ENCODE assay signal across 8 cellular contexts in genomic region chr2:43221660-43222471, GRCh38.
DNase-seq lines count a peak whose midpoint lies in the region; ATAC-seq and TF ChIP-seq lines count a peak whose summit lies in the region.

No MANE protein-coding gene starts in this region.

- ATAC-seq in GM18517 (IDR thresholded peaks at IDR 0.05; ENCODE audit: unreplicated experiment) = no peak

- H3K36me3 ChIP-seq in HEK293 (ENCODE audit: control insufficient read depth in 2 of 2, insufficient read depth in 1 of 2, low read length in 2 of 2) (peaks cover 3 to 34% of the 10 kb centered on the region in 2 experiments; a peak in 1 of 3 replicates), muscle layer of colon (ENCODE audit: insufficient read depth, low read length) (peaks cover 21% of the 10 kb centered on the region), stomach smooth muscle (ENCODE audit: control insufficient read depth in 2 of 2, insufficient read depth in 2 of 2, low read length in 2 of 2) (peaks cover 7 to 11% of the 10 kb centered on the region in 2 donors)

- H3K4me1 ChIP-seq in HEK293 (ENCODE audit: control insufficient read depth, insufficient read depth, low read length) (peaks cover 27% of the 10 kb centered on the region), muscle layer of colon (ENCODE audit: insufficient read depth, low read length) (peaks cover 55% of the 10 kb centered on the region), stomach smooth muscle (ENCODE audit: control insufficient read depth, insufficient read depth, low read length) (peaks cover 57% of the 10 kb centered on the region)

- H3K27me3 ChIP-seq in muscle layer of colon (ENCODE audit: control insufficient read depth in 1 of 2, insufficient read depth in 2 of 2, low read length in 2 of 2) = no peaks in the 10 kb centered on the region
- H3K27me3 ChIP-seq in stomach smooth muscle (ENCODE audit: control insufficient read depth in 1 of 2, insufficient read depth in 2 of 2, low read length in 2 of 2) = no peaks in the 10 kb centered on the region

- H3K9ac ChIP-seq in muscle layer of colon (ENCODE audit: low read length) (peak overlapping the region; percentile 99), stomach smooth muscle (ENCODE audit: low read length in 2 of 2) (peak overlapping the region; percentile 80 to 87)

- no peaks in the 10 kb centered on the region for H3K9me3 ChIP-seq in HEK293 (ENCODE audit: control insufficient read depth, insufficient read depth, low read depth, low read length)
- H3K9me3 ChIP-seq in muscle layer of colon (ENCODE audit: low read length) = no peaks in the 10 kb centered on the region
- no peaks in the 10 kb centered on the region for H3K9me3 ChIP-seq in stomach smooth muscle (ENCODE audit: control insufficient read depth in 2 of 2, low read length in 2 of 2)

- H3K4me3 ChIP-seq in HEK293 (ENCODE audit: low read depth, low read length) = no peak overlapping the region
- peak overlapping the region; percentile 89 to 94 for H3K4me3 ChIP-seq in muscle layer of colon (ENCODE audit: low read depth in 1 of 2, low read length in 2 of 2)
- H3K4me3 ChIP-seq in stomach smooth muscle (ENCODE audit: low read length in 2 of 2) = peak overlapping the region; percentile 69 to 95

- DNase-seq in AG20443 (ENCODE audit: low spot score) (peak; percentile 84), OCI-M2 (lab: John Stamatoyannopoulos, UW; ENCODE audit: unreplicated experiment) (peak; percentile 60), fibroblast of gingiva (ENCODE audit: low read depth) (peak; percentile 95)
- peak; percentile 39 for DNase-seq in activated T-helper 9 cell treated with anti-CD3 and anti-CD28 coated beads, Interleukin-2, amount 50 U/mL, for 16 hours (ENCODE audit: low read depth)

- POLR2A ChIA-PET in HEK293 (lab: Yijun Ruan, JAX) = interaction anchor here (1.0 to 2.4 kb wide), 7 partner anchors 42 to 411 kb away, joined by 3 to 10 read pairs (median 5); no protein-coding TSS in a partner anchor

- no peak for TF ChIP-seq CTCF in HEK293 (tag by site-specific recombination; IDR thresholded peaks at IDR 0.05)

- CTCF ChIA-PET in HEK293 (lab: Yijun Ruan, JAX) = interaction anchor here (0.5 to 5.3 kb wide), 7 partner anchors 11 to 383 kb away, joined by 3 to 21 read pairs (median 4); no protein-coding TSS in a partner anchor

- peak overlapping the region; percentile 92 for H3K27ac ChIP-seq in HEK293 (ENCODE audit: extremely low read depth, low read depth, low read length)
- H3K27ac ChIP-seq in muscle layer of colon (ENCODE audit: low read depth, low read length) = peak overlapping the region; percentile 100
- H3K27ac ChIP-seq in stomach smooth muscle (ENCODE audit: low read length) = peak overlapping the region; percentile 95

TF ChIP-seq in HEK293, 187 proteins besides CTCF, POLR2A, EP300 and RAD21 (continues in another document):
- TF ChIP-seq ZNF16 (tag by site-specific recombination; IDR thresholded peaks at IDR 0.05; ENCODE audit: low read depth) = no peak
- TF ChIP-seq ZNF335 (tag by site-specific recombination; conservative IDR thresholded peaks at IDR 0.05) = peak; percentile 22; the same call in 1 of the 2 replicates
- TF ChIP-seq BCL11A (tag by site-specific recombination; IDR thresholded peaks at IDR 0.05; ENCODE audit: low read depth) = 0 out of 2 replicates have a peak, but pooled peaks have one; percentile 23
- TF ChIP-seq ZSCAN23 (tag by site-specific recombination; IDR thresholded peaks at IDR 0.05) = no peak
- no peak for TF ChIP-seq PRDM4 (tag by site-specific recombination; IDR thresholded peaks at IDR 0.05)
- TF ChIP-seq ZNF433 (tag by site-specific recombination; IDR thresholded peaks at IDR 0.05; ENCODE audit: low read depth) = no peak
- TF ChIP-seq ZNF747 (tag by site-specific recombination; IDR thresholded peaks at IDR 0.05) = no peak
- TF ChIP-seq KLF1 (tag by site-specific recombination; IDR thresholded peaks at IDR 0.05) = peak; percentile 74
- no peak for TF ChIP-seq ZSCAN5A (tag by site-specific recombination; IDR thresholded peaks at IDR 0.05)
- TF ChIP-seq ZNF416 (tag by site-specific recombination; IDR thresholded peaks at IDR 0.05) = no peak
- peak; percentile 87 for TF ChIP-seq GLIS1 (tag by site-specific recombination; IDR thresholded peaks at IDR 0.05)
- TF ChIP-seq ZNF274 (IDR thresholded peaks at IDR 0.05; ENCODE audit: low read length) = no peak
- no peak for TF ChIP-seq ZNF274 (tag by site-specific recombination; IDR thresholded peaks at IDR 0.05; ENCODE audit: borderline replicate concordance)
- no peak for TF ChIP-seq ZNF514 (tag by site-specific recombination; IDR thresholded peaks at IDR 0.05)
- TF ChIP-seq ZNF600 (tag by site-specific recombination; IDR thresholded peaks at IDR 0.05) = peak; percentile 40; the same call in 1 of the 2 replicates
- TF ChIP-seq SP2 (tag by site-specific recombination; IDR thresholded peaks at IDR 0.05) = peak; percentile 56
- TF ChIP-seq ZNF624 (tag by site-specific recombination; IDR thresholded peaks at IDR 0.05) = no peak
- TF ChIP-seq ZBTB48 (tag by site-specific recombination; IDR thresholded peaks at IDR 0.05) = no peak
- no peak for TF ChIP-seq ZNF391 (tag by site-specific recombination; IDR thresholded peaks at IDR 0.05; ENCODE audit: borderline replicate concordance, low read depth)
- TF ChIP-seq GLIS2 (tag by site-specific recombination; IDR thresholded peaks at IDR 0.05) = peak; percentile 65
- TF ChIP-seq GFI1B (tag by site-specific recombination; IDR thresholded peaks at IDR 0.05) = no peak
- TF ChIP-seq ZNF548 (tag by site-specific recombination; IDR thresholded peaks at IDR 0.05) = no peak
- TF ChIP-seq PRDM10 (tag by site-specific recombination; IDR thresholded peaks at IDR 0.05) = peak; percentile 83
- TF ChIP-seq ZNF629 (tag by site-specific recombination; IDR thresholded peaks at IDR 0.05) = peak; percentile 28; the same call in 1 of the 2 replicates
- no peak for TF ChIP-seq ZNF311 (tag by site-specific recombination; IDR thresholded peaks at IDR 0.05; ENCODE audit: borderline replicate concordance)
- peak; percentile 82 for TF ChIP-seq KLF10 (tag by site-specific recombination; IDR thresholded peaks at IDR 0.05)
- no peak for TF ChIP-seq MZF1 (tag by site-specific recombination; IDR thresholded peaks at IDR 0.05; ENCODE audit: borderline replicate concordance)
- TF ChIP-seq ZIC2 (tag by site-specific recombination; IDR thresholded peaks at IDR 0.05) = no peak
- TF ChIP-seq ZNF626 (tag by site-specific recombination; IDR thresholded peaks at IDR 0.05) = no peak

Comparison
In these comparisons a context has a peak if more than half of its experiments do, and no peak if none do; other contexts are left out.
1. DNase-seq: peak in every context shown above with its lines; median percentile 95 in fibroblast of gingiva; 84 in AG20443; 60 in OCI-M2; 39 in activated T-helper 9 cell treated with anti-CD3 and anti-CD28 coated beads, Interleukin-2, amount 50 U/mL, for 16 hours.